In genomic region chr17:19372866-19373505, GRCh38 we compare ENCODE assay signal across 1 cellular context.
TF ChIP-seq lines count a peak whose summit lies in the region.

No MANE protein-coding gene starts in this region.

TF ChIP-seq in GM12878, 131 proteins besides CTCF, POLR2A, EP300 and RAD21:
- peak; percentile 24; the same call in 1 of the 2 replicates for TF ChIP-seq ZNF384 (IDR thresholded peaks at IDR 0.05; ENCODE audit: borderline replicate concordance, low read depth, low read length)
- TF ChIP-seq BRCA1 (IDR thresholded peaks at IDR 0.05; ENCODE audit: low read depth, low read length) = no peak
